ENCODE assay signal across 8 cellular contexts in genomic region chr1:235917267-235917811, GRCh38. TPM values are rescaled to one million over a fixed set of nuclear protein-coding genes. Genes with fewer than 3 reads are reported as not detected.
DNase-seq lines count a peak whose midpoint lies in the region.

No MANE protein-coding gene starts in this region.

- DNase-seq in DMS53 (lab: John Stamatoyannopoulos, UW) (peak; percentile 90), GOT3 (lab: John Stamatoyannopoulos, UW) (peak; percentile 75), NCI-H1092 treated with DMSO at 0.1 percent for 48 hours (lab: John Stamatoyannopoulos, UW) (peak; percentile 39), cerebellar cortex (ENCODE audit: low spot score) (peak; percentile 72), lung microvascular endothelial cell (ENCODE audit: low read depth in 2 of 2) (peak; percentile 58 to 99), cortex of kidney (lab: John Stamatoyannopoulos, UW) (no peak)
- DNase-seq in activated CD4-positive, alpha-beta T cell treated with anti-CD3 and anti-CD28 coated beads for 24 hours (ENCODE audit: low read depth in 2 of 2) = peak; percentile 30 to 52
- DNase-seq in stimulated activated CD8-positive, alpha-beta memory T cell treated with anti-CD3 and anti-CD28 coated beads, Interleukin-4, amount 100 ng/mL, for 24 hours (ENCODE audit: low read depth) = peak; percentile 30

RNA-seq across cellular contexts. Expression of gene LYST, which starts 50.6 kb away (rescaled TPM):
- total RNA-seq in lung microvascular endothelial cell = 11.8 and 12.7 TPM in 2 replicates
